In genomic region chr6:109447878-109448555, GRCh38 we compare ENCODE assay signal across 10 cellular contexts. TPM values are rescaled to one million over a fixed set of nuclear protein-coding genes. Genes with fewer than 3 reads are reported as not detected.
DNase-seq lines count a peak whose midpoint lies in the region; ATAC-seq and TF ChIP-seq lines count a peak whose summit lies in the region.
"Had no signal": no experiment of that assay in that cellular context is flagged by ENCODE, and none has a peak within 500 bp of the region (broad histone marks: within the 10 kb centered on the region; RNA-seq: fewer than 3 reads in every experiment).

No MANE protein-coding gene starts in this region.

- H3K27ac Mint-ChIP-seq in T-helper 17 cell: peak overlapping the region; percentile 92
- H3K27ac Mint-ChIP-seq in glutamatergic neuron (ENCODE audit: unreplicated experiment): peak overlapping the region; percentile 81
- no peak overlapping the region for H3K27ac Mint-ChIP-seq in mesothelial cell of epicardium

- H3K9me3 ChIP-seq in BLaER1 treated with 17β-estradiol and CSF1 and Interleukin-3, amounts not matched to agents 10 nM and 100 nM (replicated peaks in 1 of 11): no peaks in the 10 kb centered on the region
- H3K9me3 ChIP-seq in T-helper 17 cell (ENCODE audit: control insufficient read depth, low read length, poor library complexity, severe bottlenecking): no peaks in the 10 kb centered on the region
- H3K9me3 ChIP-seq: SJCRH30 had no signal

- H4K20me1 ChIP-seq in BLaER1 treated with 17β-estradiol and CSF1 and Interleukin-3, amounts not matched to agents 10 nM and 100 nM: peaks cover 29 to 100% (median 88%) of the 10 kb centered on the region in 11 experiments

- H3K9me3 Mint-ChIP-seq in glutamatergic neuron (ENCODE audit: unreplicated experiment) (peaks cover 15% of the 10 kb centered on the region), mesothelial cell of epicardium (no peaks in the 10 kb centered on the region)

- no peaks in the 10 kb centered on the region for H3K27me3 Mint-ChIP-seq in T-helper 17 cell
- peaks cover 23% of the 10 kb centered on the region for H3K27me3 Mint-ChIP-seq in glutamatergic neuron (ENCODE audit: unreplicated experiment)
- H3K27me3 Mint-ChIP-seq in mesothelial cell of epicardium (ENCODE audit: low read depth): no peaks in the 10 kb centered on the region

- ATAC-seq in T-helper 17 cell (peak; percentile 19), GM21529 (IDR thresholded peaks at IDR 0.05; ENCODE audit: unreplicated experiment) (no peak), GM18861 (IDR thresholded peaks at IDR 0.05; ENCODE audit: unreplicated experiment) (no peak), GM19455 (IDR thresholded peaks at IDR 0.05; ENCODE audit: unreplicated experiment) (no peak)

- H3K36me3 ChIP-seq in BLaER1 treated with 17β-estradiol and CSF1 and Interleukin-3, amounts not matched to agents 10 nM and 100 nM: peaks cover 67 to 100% (median 97%) of the 10 kb centered on the region in 11 experiments
- H3K36me3 ChIP-seq in H7 (replicated peaks; ENCODE audit: control insufficient read depth, insufficient read depth, low read length): peaks cover 34% of the 10 kb centered on the region

- H3K4me1 ChIP-seq in BLaER1 treated with 17β-estradiol and CSF1 and Interleukin-3, amounts not matched to agents 10 nM and 100 nM: peaks cover 63 to 87% (median 74%) of the 10 kb centered on the region in 10 experiments
- H3K4me1 ChIP-seq: SJCRH30 had no signal

- H3K27me3 ChIP-seq in BLaER1 treated with 17β-estradiol and CSF1 and Interleukin-3, amounts not matched to agents 10 nM and 100 nM: no peaks in the 10 kb centered on the region
- H3K27me3 ChIP-seq in H7 (ENCODE audit: control insufficient read depth, insufficient read depth, low read length): no peaks in the 10 kb centered on the region
- H3K27me3 ChIP-seq: SJCRH30 had no signal

- TF ChIP-seq CTCF in glutamatergic neuron (IDR thresholded peaks at IDR 0.05; ENCODE audit: partially characterized antibody, unreplicated experiment) (no peak), mesothelial cell of epicardium (IDR thresholded peaks at IDR 0.05; ENCODE audit: unreplicated experiment) (no peak)

- H3K4me2 ChIP-seq in BLaER1 treated with 17β-estradiol and CSF1 and Interleukin-3, amounts not matched to agents 10 nM and 100 nM: peak overlapping the region; percentile 5 to 100 (median 100); a peak in 17 of 22 replicates

- H3K4me3 ChIP-seq in BLaER1 treated with 17β-estradiol and CSF1 and Interleukin-3, amounts not matched to agents 10 nM and 100 nM: no peak overlapping the region
- H3K4me3 ChIP-seq in H7 (ENCODE audit: insufficient read depth, low read depth, low read length): no peak overlapping the region
- H3K4me3 ChIP-seq: SJCRH30 had no signal

- H3K27ac ChIP-seq in BLaER1 treated with 17β-estradiol and CSF1 and Interleukin-3, amounts not matched to agents 10 nM and 100 nM: peak overlapping the region in 7 of 11 experiments; percentile 10 to 100 (median 62); a peak in 9 of 22 replicates
- H3K27ac ChIP-seq: SJCRH30 had no signal

- H3K36me3 Mint-ChIP-seq in T-helper 17 cell (ENCODE audit: low read depth) (no peaks in the 10 kb centered on the region), glutamatergic neuron (ENCODE audit: unreplicated experiment) (peaks cover 5% of the 10 kb centered on the region), mesothelial cell of epicardium (peaks cover 5% of the 10 kb centered on the region)

- DNase-seq in H7: peak; percentile 59
- no peak for DNase-seq in T-helper 17 cell
- no peak for DNase-seq in glutamatergic neuron
- DNase-seq in mesothelial cell of epicardium (ENCODE audit: low spot score in 2 of 2, unreplicated experiment in 2 of 2): no peak
- DNase-seq: NCI-H2029 treated with DMSO at 0.1 percent for 48 hours, SJCRH30 had no signal

- H3K9ac ChIP-seq in BLaER1 treated with 17β-estradiol and CSF1 and Interleukin-3, amounts not matched to agents 10 nM and 100 nM: peak overlapping the region in 8 of 11 experiments; percentile 5 to 67 (median 41); a peak in 8 of 22 replicates

- H3K4me1 Mint-ChIP-seq in T-helper 17 cell: peaks cover 33% of the 10 kb centered on the region
- H3K4me1 Mint-ChIP-seq in glutamatergic neuron (ENCODE audit: low read depth, unreplicated experiment): peaks cover 19% of the 10 kb centered on the region
- H3K4me1 Mint-ChIP-seq in mesothelial cell of epicardium: no peaks in the 10 kb centered on the region

- no peak overlapping the region for H3K4me3 Mint-ChIP-seq in T-helper 17 cell
- no peak overlapping the region for H3K4me3 Mint-ChIP-seq in glutamatergic neuron (ENCODE audit: unreplicated experiment)
- H3K4me3 Mint-ChIP-seq in mesothelial cell of epicardium: no peak overlapping the region

RNA-seq across cellular contexts. Expression of gene SMPD2, which starts 7.5 kb away (rescaled TPM):
- 11.3 and 13.2 TPM in 2 replicates for total RNA-seq in H7 (2014; rRNA removed; shearing (Covaris generic))
- total RNA-seq in T-helper 17 cell: 10 to 100 TPM; 22.9 to 49.5 TPM
- 6.4 TPM for total RNA-seq in glutamatergic neuron (ENCODE audit: unreplicated experiment)
- total RNA-seq in mesothelial cell of epicardium: 9.8 to 11.9 TPM (median 10.4 TPM) in 3 replicates

RNA-seq across cellular contexts. Expression of gene MICAL1, which starts 7.6 kb away (rescaled TPM):
- 45.1 and 56.9 TPM in 2 replicates for total RNA-seq in H7 (2014; rRNA removed; shearing (Covaris generic))
- total RNA-seq in T-helper 17 cell (100 to 1,000 TPM; 136 TPM), glutamatergic neuron (ENCODE audit: unreplicated experiment) (782 TPM), mesothelial cell of epicardium (26.3 to 30.3 TPM (median 29.6 TPM) in 3 replicates)

RNA-seq across cellular contexts. Expression of gene PPIL6, which starts 7.6 kb away (rescaled TPM):
- 0.35 TPM in 1 of 2 replicates, not detected in the other for total RNA-seq in H7 (2014; rRNA removed; shearing (Covaris generic))
- total RNA-seq in T-helper 17 cell (1 to 10 TPM in 1 of 2 donors, under 1 TPM in 1; 0.83 to 1.6 TPM), glutamatergic neuron (ENCODE audit: unreplicated experiment) (0.83 TPM), mesothelial cell of epicardium (2.9 to 4.8 TPM (median 4.8 TPM) in 3 replicates)

RNA-seq across cellular contexts. Expression of gene ZBTB24, which starts 35.0 kb away (rescaled TPM):
- total RNA-seq in H7 (2014; rRNA removed; shearing (Covaris generic)): 17.8 and 18.1 TPM in 2 replicates
- total RNA-seq in T-helper 17 cell: 10 to 100 TPM; 14.3 to 15.3 TPM
- total RNA-seq in glutamatergic neuron (ENCODE audit: unreplicated experiment): 6.4 TPM
- total RNA-seq in mesothelial cell of epicardium: 8.0 to 9.4 TPM (median 9.1 TPM) in 3 replicates
